In genomic region chr11:61162092-61162935, GRCh38 we compare ENCODE assay signal across 8 cellular contexts. TPM values are rescaled to one million over a fixed set of nuclear protein-coding genes. Genes with fewer than 3 reads are reported as not detected.
A peak's percentile ranks its signal among the peaks of the same experiment; 100 is the strongest.
DNase-seq lines count a peak whose midpoint lies in the region; ATAC-seq lines count a peak whose summit lies in the region.

No MANE protein-coding gene starts in this region.

- H3K9me3 Mint-ChIP-seq in IgD-negative memory B cell, result peaks cover 0 to 1% (median 0%) of the 10 kb centered on the region in 3 donors

- ATAC-seq in GM18867 (IDR thresholded peaks at IDR 0.05; ENCODE audit: unreplicated experiment) (no peak), GM18907 (IDR thresholded peaks at IDR 0.05; ENCODE audit: unreplicated experiment) (no peak)

- H3K36me3 ChIP-seq in SJSA1 (peaks cover 14% of the 10 kb centered on the region), ectodermal cell (ENCODE audit: control insufficient read depth, insufficient read depth, low read length) (no peaks in the 10 kb centered on the region), muscle layer of duodenum (ENCODE audit: control insufficient read depth in 1 of 2, insufficient read depth in 2 of 2, low read length in 2 of 2) (peaks cover 0 to 1% of the 10 kb centered on the region in 2 donors)

- peaks cover 43 to 55% (median 54%) of the 10 kb centered on the region in 3 donors for H3K4me1 Mint-ChIP-seq in IgD-negative memory B cell

- peak overlapping the region; percentile 90 to 99 (median 95) for H3K4me3 Mint-ChIP-seq in IgD-negative memory B cell

- H3K4me1 ChIP-seq in SJSA1 (replicated peaks) (peaks cover 35% of the 10 kb centered on the region), ectodermal cell (ENCODE audit: control insufficient read depth, insufficient read depth, low read length) (peaks cover 13% of the 10 kb centered on the region), muscle layer of duodenum (ENCODE audit: control insufficient read depth in 1 of 2, insufficient read depth in 2 of 2, low read length in 2 of 2) (peaks cover 14 to 26% of the 10 kb centered on the region in 2 donors)

- DNase-seq in DMS 273 treated with DMSO at 0.1 percent for 48 hours (lab: John Stamatoyannopoulos, UW) (peak; percentile 1), SJSA1 (ENCODE audit: low read depth in 1 of 2, low spot score in 2 of 2) (no peak), NCI-H128 (lab: John Stamatoyannopoulos, UW; ENCODE audit: unreplicated experiment) (no peak)

- H3K9me3 ChIP-seq in SJSA1 (replicated peaks) (no peaks in the 10 kb centered on the region), ectodermal cell (ENCODE audit: control insufficient read depth, low read length) (no peaks in the 10 kb centered on the region), muscle layer of duodenum (ENCODE audit: control insufficient read depth in 1 of 2, low read length in 2 of 2) (no peaks in the 10 kb centered on the region)

- no peaks in the 10 kb centered on the region for H3K27me3 Mint-ChIP-seq in IgD-negative memory B cell

- no peaks in the 10 kb centered on the region for H3K36me3 Mint-ChIP-seq in IgD-negative memory B cell

- H3K27ac ChIP-seq in SJSA1, result peak overlapping the region; percentile 94
- H3K27ac ChIP-seq in ectodermal cell (ENCODE audit: insufficient read depth, low read depth, low read length, poor library complexity, severe bottlenecking), result peak overlapping the region; percentile 58
- H3K27ac ChIP-seq in muscle layer of duodenum (ENCODE audit: low read length), result peak overlapping the region; percentile 94

- H3K4me3 ChIP-seq in SJSA1, result peak overlapping the region; percentile 83
- H3K4me3 ChIP-seq in ectodermal cell (ENCODE audit: insufficient read depth, low read depth, low read length), result peak overlapping the region; percentile 83
- H3K4me3 ChIP-seq in muscle layer of duodenum (ENCODE audit: low read depth in 1 of 2, low read length in 2 of 2), result peak overlapping the region; percentile 71 to 90

- H3K27me3 ChIP-seq in SJSA1 (replicated peaks) (no peaks in the 10 kb centered on the region), ectodermal cell (ENCODE audit: control insufficient read depth, insufficient read depth, low read length, poor library complexity, severe bottlenecking) (no peaks in the 10 kb centered on the region), muscle layer of duodenum (ENCODE audit: low read depth, low read length) (no peaks in the 10 kb centered on the region)

- peak overlapping the region; percentile 94 to 97 (median 97) for H3K27ac Mint-ChIP-seq in IgD-negative memory B cell

- WGBS in ectodermal cell, 2 experiments, result 83 to 87% methylated on average over 8 of the region's 8 CpGs

RNA-seq across cellular contexts. Expression of gene VPS37C, which starts 1.1 kb away (rescaled TPM):
- 2.0 TPM for polyA plus RNA-seq in IgD-negative memory B cell
- total RNA-seq in SJSA1 (2014; rRNA removed; shearing (Covaris generic)), result 22.2 and 29.9 TPM in 2 replicates
- polyA plus RNA-seq in ectodermal cell (2013, experiment 1 of 4), result 20.7 TPM
- polyA plus RNA-seq in ectodermal cell (2013, experiment 2 of 4), result 21.5 TPM
- polyA plus RNA-seq in ectodermal cell (2013, experiment 3 of 4), result 16.6 TPM
- 17.6 TPM for polyA plus RNA-seq in ectodermal cell (2013, experiment 4 of 4)

RNA-seq across cellular contexts. Expression of gene PGA3, which starts 41.0 kb away (rescaled TPM):
- polyA plus RNA-seq in IgD-negative memory B cell, result not detected
- not detected in 2 replicates for total RNA-seq in SJSA1 (2014; rRNA removed; shearing (Covaris generic))
- not detected for polyA plus RNA-seq in ectodermal cell (2013, experiment 1 of 4)
- polyA plus RNA-seq in ectodermal cell (2013, experiment 2 of 4), result 0.14 TPM
- polyA plus RNA-seq in ectodermal cell (2013, experiment 3 of 4), result not detected
- 0.89 TPM for polyA plus RNA-seq in ectodermal cell (2013, experiment 4 of 4)

RNA-seq across cellular contexts. Expression of gene PGA4, which starts 59.8 kb away (rescaled TPM):
- not detected for polyA plus RNA-seq in IgD-negative memory B cell
- total RNA-seq in SJSA1 (2014; rRNA removed; shearing (Covaris generic)), result not detected in 2 replicates
- polyA plus RNA-seq in ectodermal cell (2013, experiment 1 of 4), result 1.1 TPM
- polyA plus RNA-seq in ectodermal cell (2013, experiment 2 of 4), result 0.66 TPM
- polyA plus RNA-seq in ectodermal cell (2013, experiment 3 of 4), result 1.1 TPM
- 0.57 TPM for polyA plus RNA-seq in ectodermal cell (2013, experiment 4 of 4)
